Comparison of ENCODE assay signal across 1 cellular context in the genomic region with DNA sequence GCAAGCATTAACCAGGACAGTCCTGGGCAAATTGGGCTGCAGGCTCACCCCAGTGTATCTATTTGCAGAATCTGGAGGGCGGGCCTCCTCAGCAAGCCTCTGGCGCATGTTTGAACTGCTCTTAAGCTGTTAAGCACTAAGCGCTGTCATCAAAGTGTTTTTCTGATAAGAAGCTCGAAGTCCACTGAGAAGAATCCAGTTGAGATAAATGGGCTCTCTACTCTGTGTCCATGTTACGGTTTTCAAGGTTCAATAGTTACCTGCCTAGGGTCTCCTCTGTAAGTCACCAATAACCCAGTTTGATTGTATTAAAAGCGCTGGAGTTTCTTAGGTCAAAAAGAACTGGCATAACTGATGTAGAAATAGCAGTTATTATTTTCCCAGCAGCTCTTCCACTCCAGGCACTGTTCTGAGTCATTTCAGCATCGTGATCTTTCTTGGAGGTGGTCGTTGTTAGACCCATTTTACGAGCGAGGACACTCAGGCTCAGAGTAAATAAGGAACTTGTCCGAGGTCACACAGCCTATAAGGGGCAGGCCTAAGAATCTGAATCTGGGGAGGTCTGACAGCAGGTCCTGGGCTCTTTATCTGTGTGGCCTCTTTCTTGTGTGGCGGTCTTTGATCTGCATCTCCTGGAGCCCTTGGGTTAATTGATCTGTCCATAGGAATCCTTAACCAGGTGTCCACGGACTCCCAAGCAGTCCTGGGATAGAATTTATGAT.
TF ChIP-seq lines count a peak whose summit lies in the region.

No MANE protein-coding gene starts in this region.

TF ChIP-seq in HepG2, 621 proteins besides CTCF, POLR2A, EP300 and RAD21 (continued from another document):
- TF ChIP-seq, protein P1, sequence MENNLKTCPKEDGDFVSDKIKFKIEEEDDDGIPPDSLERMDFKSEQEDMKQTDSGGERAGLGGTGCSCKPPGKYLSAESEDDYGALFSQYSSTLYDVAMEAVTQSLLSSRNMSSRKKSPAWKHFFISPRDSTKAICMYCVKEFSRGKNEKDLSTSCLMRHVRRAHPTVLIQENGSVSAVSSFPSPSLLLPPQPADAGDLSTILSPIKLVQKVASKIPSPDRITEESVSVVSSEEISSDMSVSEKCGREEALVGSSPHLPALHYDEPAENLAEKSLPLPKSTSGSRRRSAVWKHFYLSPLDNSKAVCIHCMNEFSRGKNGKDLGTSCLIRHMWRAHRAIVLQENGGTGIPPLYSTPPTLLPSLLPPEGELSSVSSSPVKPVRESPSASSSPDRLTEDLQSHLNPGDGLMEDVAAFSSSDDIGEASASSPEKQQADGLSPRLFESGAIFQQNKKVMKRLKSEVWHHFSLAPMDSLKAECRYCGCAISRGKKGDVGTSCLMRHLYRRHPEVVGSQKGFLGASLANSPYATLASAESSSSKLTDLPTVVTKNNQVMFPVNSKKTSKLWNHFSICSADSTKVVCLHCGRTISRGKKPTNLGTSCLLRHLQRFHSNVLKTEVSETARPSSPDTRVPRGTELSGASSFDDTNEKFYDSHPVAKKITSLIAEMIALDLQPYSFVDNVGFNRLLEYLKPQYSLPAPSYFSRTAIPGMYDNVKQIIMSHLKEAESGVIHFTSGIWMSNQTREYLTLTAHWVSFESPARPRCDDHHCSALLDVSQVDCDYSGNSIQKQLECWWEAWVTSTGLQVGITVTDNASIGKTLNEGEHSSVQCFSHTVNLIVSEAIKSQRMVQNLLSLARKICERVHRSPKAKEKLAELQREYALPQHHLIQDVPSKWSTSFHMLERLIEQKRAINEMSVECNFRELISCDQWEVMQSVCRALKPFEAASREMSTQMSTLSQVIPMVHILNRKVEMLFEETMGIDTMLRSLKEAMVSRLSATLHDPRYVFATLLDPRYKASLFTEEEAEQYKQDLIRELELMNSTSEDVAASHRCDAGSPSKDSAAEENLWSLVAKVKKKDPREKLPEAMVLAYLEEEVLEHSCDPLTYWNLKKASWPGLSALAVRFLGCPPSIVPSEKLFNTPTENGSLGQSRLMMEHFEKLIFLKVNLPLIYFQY (CRISPR knock-in tag; IDR thresholded peaks at IDR 0.05; ENCODE audit: borderline replicate concordance): peak; percentile 93
- TF ChIP-seq KDM5B (CRISPR knock-in tag; IDR thresholded peaks at IDR 0.05; ENCODE audit: borderline replicate concordance) (peak; percentile 41; the same call in 1 of the 2 replicates), HDAC2 (CRISPR knock-in tag; IDR thresholded peaks at IDR 0.05) (peak; percentile 99), FOXA3 (CRISPR knock-in tag; IDR thresholded peaks at IDR 0.05) (peak; percentile 94), PAWR (CRISPR knock-in tag; IDR thresholded peaks at IDR 0.05; ENCODE audit: borderline replicate concordance) (no peak), BRD4 (CRISPR knock-in tag; IDR thresholded peaks at IDR 0.05) (peak; percentile 78), SP5 (CRISPR knock-in tag; IDR thresholded peaks at IDR 0.05; ENCODE audit: borderline replicate concordance, low read depth) (peak; percentile 100), ARNT2 (CRISPR knock-in tag; IDR thresholded peaks at IDR 0.05; ENCODE audit: low read depth) (peak; percentile 66; the same call in 1 of the 2 replicates), ZNF256 (CRISPR knock-in tag; conservative IDR thresholded peaks at IDR 0.05) (no peak), ISX (CRISPR knock-in tag; conservative IDR thresholded peaks at IDR 0.05) (no peak), MED1 (CRISPR knock-in tag; IDR thresholded peaks at IDR 0.05) (peak; percentile 98)
- TF ChIP-seq, protein P2, sequence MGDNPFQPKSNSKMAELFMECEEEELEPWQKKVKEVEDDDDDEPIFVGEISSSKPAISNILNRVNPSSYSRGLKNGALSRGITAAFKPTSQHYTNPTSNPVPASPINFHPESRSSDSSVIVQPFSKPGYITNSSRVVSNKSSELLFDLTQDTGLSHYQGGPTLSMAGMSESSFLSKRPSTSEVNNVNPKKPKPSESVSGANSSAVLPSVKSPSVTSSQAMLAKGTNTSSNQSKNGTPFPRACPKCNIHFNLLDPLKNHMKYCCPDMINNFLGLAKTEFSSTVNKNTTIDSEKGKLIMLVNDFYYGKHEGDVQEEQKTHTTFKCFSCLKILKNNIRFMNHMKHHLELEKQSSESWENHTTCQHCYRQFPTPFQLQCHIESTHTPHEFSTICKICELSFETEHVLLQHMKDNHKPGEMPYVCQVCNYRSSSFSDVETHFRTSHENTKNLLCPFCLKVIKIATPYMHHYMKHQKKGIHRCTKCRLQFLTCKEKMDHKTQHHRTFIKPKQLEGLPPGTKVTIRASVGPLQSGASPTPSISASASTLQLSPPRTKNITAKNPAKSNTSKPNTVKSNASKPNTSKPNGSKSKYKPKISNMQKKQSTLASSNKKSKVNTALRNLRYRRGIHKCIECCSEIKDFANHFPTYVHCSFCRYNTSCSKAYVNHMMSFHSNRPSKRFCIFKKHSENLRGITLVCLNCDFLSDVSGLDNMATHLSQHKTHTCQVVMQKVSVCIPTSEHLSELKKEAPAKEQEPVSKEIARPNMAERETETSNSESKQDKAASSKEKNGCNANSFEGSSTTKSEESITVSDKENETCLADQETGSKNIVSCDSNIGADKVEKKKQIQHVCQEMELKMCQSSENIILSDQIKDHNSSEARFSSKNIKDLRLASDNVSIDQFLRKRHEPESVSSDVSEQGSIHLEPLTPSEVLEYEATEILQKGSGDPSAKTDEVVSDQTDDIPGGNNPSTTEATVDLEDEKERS (CRISPR knock-in tag; IDR thresholded peaks at IDR 0.05): peak; percentile 74; the same call in 1 of the 2 replicates
TF ChIP-seq in HepG2: peak in this region for 308.
